In genomic region chr5:116759860-116760644, GRCh38 we compare ENCODE assay signal across 16 cellular contexts.
DNase-seq lines count a peak whose midpoint lies in the region; ATAC-seq and TF ChIP-seq lines count a peak whose summit lies in the region.
"Had no signal": no experiment of that assay in that cellular context is flagged by ENCODE, and none has a peak within 500 bp of the region (broad histone marks: within the 10 kb centered on the region; RNA-seq: fewer than 3 reads in every experiment).

No MANE protein-coding gene starts in this region.

- ATAC-seq in naive thymus-derived CD4-positive, alpha-beta T cell, result no peak
- ATAC-seq in foreskin keratinocyte, result no peak

- no peak overlapping the region for H3K27ac ChIP-seq in endodermal cell (ENCODE audit: low read depth, low read length)
- H3K27ac ChIP-seq in naive thymus-derived CD4-positive, alpha-beta T cell (ENCODE audit: low read depth, low read length), result no peak overlapping the region
- H3K27ac ChIP-seq in foreskin keratinocyte, result no peak overlapping the region
- H3K27ac ChIP-seq: BLaER1 treated with 17β-estradiol and CSF1 and Interleukin-3, amounts not matched to agents 10 nM and 100 nM; HL-60 had no signal

- H3K36me3 Mint-ChIP-seq in endodermal cell (ENCODE audit: low read depth), result peaks cover 4% of the 10 kb centered on the region
- H3K36me3 Mint-ChIP-seq in osteocyte (ENCODE audit: unreplicated experiment), result no peaks in the 10 kb centered on the region
- H3K36me3 Mint-ChIP-seq in naive thymus-derived CD4-positive, alpha-beta T cell, result no peaks in the 10 kb centered on the region

- H3K36me3 ChIP-seq in endodermal cell (ENCODE audit: control insufficient read depth, insufficient read depth, low read length), result no peaks in the 10 kb centered on the region
- no peaks in the 10 kb centered on the region for H3K36me3 ChIP-seq in naive thymus-derived CD4-positive, alpha-beta T cell (ENCODE audit: control insufficient read depth in 2 of 3, insufficient read depth in 3 of 3, low read length in 3 of 3)
- H3K36me3 ChIP-seq: BLaER1 treated with 17β-estradiol and CSF1 and Interleukin-3, amounts not matched to agents 10 nM and 100 nM had no signal

- peak overlapping the region; percentile 70 for H3K27ac Mint-ChIP-seq in endodermal cell
- H3K27ac Mint-ChIP-seq in osteocyte (ENCODE audit: unreplicated experiment), result peak overlapping the region; percentile 73
- H3K27ac Mint-ChIP-seq in naive thymus-derived CD4-positive, alpha-beta T cell, result no peak overlapping the region
- H3K27ac Mint-ChIP-seq: activated CD4-positive, alpha-beta memory T cell treated with anti-CD3 and anti-CD28 coated beads, Interleukin-2, amount 10 ng/mL, durations not matched to agents 7 days and 5 days; stimulated activated naive CD8-positive, alpha-beta T cell treated with anti-CD3 and anti-CD28 coated beads, Interleukin-15, Interleukin-2, amounts not matched to agents 100 ng/mL and 50 ng/mL, for 24 hours had no signal

- in situ Hi-C loops in G401 (cut with HindIII; ENCODE audit: low sequenced_read_pairs), result no loop called here

- peaks cover 16% of the 10 kb centered on the region for H3K9me3 ChIP-seq in endodermal cell (ENCODE audit: control insufficient read depth, low read length)
- H3K9me3 ChIP-seq in naive thymus-derived CD4-positive, alpha-beta T cell (ENCODE audit: control insufficient read depth in 2 of 3, low read length in 3 of 3), result no peaks in the 10 kb centered on the region

- TF ChIP-seq CTCF in endodermal cell (conservative IDR thresholded peaks at IDR 0.05) (no peak), osteocyte (IDR thresholded peaks at IDR 0.05) (no peak), foreskin keratinocyte (conservative IDR thresholded peaks at IDR 0.05) (no peak)

- CTCF ChIA-PET in naive thymus-derived CD4-positive, alpha-beta T cell (lab: Charles Lee), result interaction anchor here (0.6 kb wide), 1 partner anchor 10 kb away, joined by 5 read pairs; no protein-coding TSS in a partner anchor

- intact Hi-C loops in naive thymus-derived CD4-positive, alpha-beta T cell (cut with micrococcal nuclease), result loop anchor here in 1 of 2 donors (5.0 kb wide), 1 partner anchor 623 kb away; no protein-coding TSS in a partner anchor

- DNase-seq in G401 (ENCODE audit: low spot score) (peak; percentile 80), NCI-H446 treated with DMSO at 0.1 percent for 48 hours (lab: John Stamatoyannopoulos, UW) (peak; percentile 89), endodermal cell (peak; percentile 74), osteocyte (ENCODE audit: extremely low spot score, unreplicated experiment) (no peak), NCI-H187 (lab: John Stamatoyannopoulos, UW) (no peak), foreskin keratinocyte (no peak), Ammon's horn (ENCODE audit: low spot score) (no peak)
- DNase-seq in naive thymus-derived CD4-positive, alpha-beta T cell, result no peak
- DNase-seq: activated CD4-positive, alpha-beta memory T cell treated with anti-CD3 and anti-CD28 coated beads, Interleukin-2, amount 10 ng/mL, durations not matched to agents 7 days and 5 days; activated effector memory CD4-positive, alpha-beta T cell treated with anti-CD3 and anti-CD28 coated beads, Interleukin-2, amount 50 U/mL, for 16 hours; GOT3; hippocampal formation; RPMI8226 had no signal

- H3K9me3 Mint-ChIP-seq in endodermal cell, result peaks cover 30% of the 10 kb centered on the region
- H3K9me3 Mint-ChIP-seq in osteocyte (ENCODE audit: unreplicated experiment), result no peaks in the 10 kb centered on the region
- peaks cover 0 to 2% (median 0%) of the 10 kb centered on the region in 11 donors for H3K9me3 Mint-ChIP-seq in naive thymus-derived CD4-positive, alpha-beta T cell
- H3K9me3 Mint-ChIP-seq: stimulated activated naive CD8-positive, alpha-beta T cell treated with anti-CD3 and anti-CD28 coated beads, Interleukin-15, Interleukin-2, amounts not matched to agents 100 ng/mL and 50 ng/mL, for 24 hours had no signal

- no peak overlapping the region for H3K9ac ChIP-seq in endodermal cell (ENCODE audit: extremely low read depth, low read length, poor library complexity, severe bottlenecking)
- H3K9ac ChIP-seq: BLaER1 treated with 17β-estradiol and CSF1 and Interleukin-3, amounts not matched to agents 10 nM and 100 nM had no signal

- H3K4me1 Mint-ChIP-seq in endodermal cell (peaks cover 45% of the 10 kb centered on the region), osteocyte (ENCODE audit: unreplicated experiment) (peaks cover 27% of the 10 kb centered on the region)
- H3K4me1 Mint-ChIP-seq in naive thymus-derived CD4-positive, alpha-beta T cell, result no peaks in the 10 kb centered on the region
- H3K4me1 Mint-ChIP-seq: activated CD4-positive, alpha-beta memory T cell treated with anti-CD3 and anti-CD28 coated beads, Interleukin-2, amount 10 ng/mL, durations not matched to agents 7 days and 5 days had no signal

- H3K4me1 ChIP-seq in endodermal cell (ENCODE audit: control insufficient read depth, insufficient read depth, low read length), result peaks cover 6% of the 10 kb centered on the region
- no peaks in the 10 kb centered on the region for H3K4me1 ChIP-seq in naive thymus-derived CD4-positive, alpha-beta T cell (ENCODE audit: control insufficient read depth in 2 of 2, insufficient read depth in 2 of 2, low read length in 2 of 2)
- no peaks in the 10 kb centered on the region for H3K4me1 ChIP-seq in foreskin keratinocyte

- H3K27me3 ChIP-seq in endodermal cell (ENCODE audit: control insufficient read depth, insufficient read depth, low read length, poor library complexity, severe bottlenecking) (no peaks in the 10 kb centered on the region), foreskin keratinocyte (no peaks in the 10 kb centered on the region)
- H3K27me3 ChIP-seq in naive thymus-derived CD4-positive, alpha-beta T cell (ENCODE audit: control insufficient read depth in 2 of 2, insufficient read depth in 2 of 2, low read length in 2 of 2), result no peaks in the 10 kb centered on the region
- H3K27me3 ChIP-seq: BLaER1 treated with 17β-estradiol and CSF1 and Interleukin-3, amounts not matched to agents 10 nM and 100 nM had no signal

- WGBS in endodermal cell (ENCODE audit: insufficient coverage in 1 of 2, insufficient read length in 1 of 2), 2 experiments, result 22 to 43% methylated on average over 5 to 10 of the region's 10 CpGs

- H3K4me3 Mint-ChIP-seq in endodermal cell (no peak overlapping the region), osteocyte (ENCODE audit: unreplicated experiment) (peak overlapping the region; percentile 14)
- no peak overlapping the region for H3K4me3 Mint-ChIP-seq in naive thymus-derived CD4-positive, alpha-beta T cell
- H3K4me3 Mint-ChIP-seq: activated CD4-positive, alpha-beta memory T cell treated with anti-CD3 and anti-CD28 coated beads, Interleukin-2, amount 10 ng/mL, durations not matched to agents 7 days and 5 days; stimulated activated naive CD8-positive, alpha-beta T cell treated with anti-CD3 and anti-CD28 coated beads, Interleukin-15, Interleukin-2, amounts not matched to agents 100 ng/mL and 50 ng/mL, for 24 hours had no signal

- H3K27me3 Mint-ChIP-seq in endodermal cell (ENCODE audit: insufficient read depth), result no peaks in the 10 kb centered on the region
- H3K27me3 Mint-ChIP-seq in osteocyte (ENCODE audit: unreplicated experiment), result peaks cover 4% of the 10 kb centered on the region
- H3K27me3 Mint-ChIP-seq in naive thymus-derived CD4-positive, alpha-beta T cell, result peaks cover 0 to 9% (median 0%) of the 10 kb centered on the region in 5 donors
- H3K27me3 Mint-ChIP-seq: activated CD4-positive, alpha-beta memory T cell treated with anti-CD3 and anti-CD28 coated beads, Interleukin-2, amount 10 ng/mL, durations not matched to agents 7 days and 5 days had no signal

- H3K4me3 ChIP-seq in endodermal cell (ENCODE audit: low read length), result no peak overlapping the region
- H3K4me3 ChIP-seq in naive thymus-derived CD4-positive, alpha-beta T cell (ENCODE audit: low read length), result no peak overlapping the region
- H3K4me3 ChIP-seq: BLaER1 treated with 17β-estradiol and CSF1 and Interleukin-3, amounts not matched to agents 10 nM and 100 nM had no signal

- POLR2A ChIA-PET in naive thymus-derived CD4-positive, alpha-beta T cell (lab: Charles Lee), result no interaction called here

Comparison
In these comparisons a context has a peak if more than half of its experiments do, and no peak if none do; other contexts are left out.
1. DNase-seq: peak in G401 (single experiment), NCI-H446 treated with DMSO at 0.1 percent for 48 hours (single experiment) and endodermal cell (single experiment); none in osteocyte (single experiment), NCI-H187 (0 of 2), naive thymus-derived CD4-positive, alpha-beta T cell (0 of 9), foreskin keratinocyte (0 of 2) and Ammon's horn (single experiment).
2. H3K27ac Mint-ChIP-seq: peak in endodermal cell (single experiment) and osteocyte (single experiment); none in naive thymus-derived CD4-positive, alpha-beta T cell (0 of 9).